1 cellular context compared by ENCODE assay signal in the genomic region with DNA sequence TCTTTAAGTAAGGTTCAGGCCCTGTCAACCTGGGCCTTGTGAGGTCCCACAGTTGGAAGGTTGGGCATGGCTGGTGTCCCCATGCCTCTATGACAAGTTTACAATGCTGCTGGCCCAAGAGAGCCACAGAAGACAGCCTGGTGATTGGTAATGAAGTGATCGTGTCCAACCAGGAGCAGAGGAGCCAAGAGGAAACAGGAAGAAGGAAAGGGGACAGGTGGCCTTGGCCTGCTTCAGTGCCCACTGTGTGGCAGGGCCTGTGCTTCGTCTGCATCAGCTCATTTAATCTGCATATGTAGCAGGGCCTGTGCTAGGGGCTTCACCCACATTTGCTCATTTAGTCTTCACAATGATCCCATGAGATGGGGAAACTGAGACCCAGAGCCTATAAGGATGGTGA.
TF ChIP-seq lines count a peak whose summit lies in the region.

No MANE protein-coding gene starts in this region.

TF ChIP-seq in H1, 55 proteins besides CTCF, POLR2A, EP300 and RAD21:
- TF ChIP-seq SIN3A (conservative IDR thresholded peaks at IDR 0.05 in 1 of 2, IDR thresholded peaks at IDR 0.05 in 1 of 2; ENCODE audit: low read depth in 1 of 2, low read length in 2 of 2) = no peak
- no peak for TF ChIP-seq SP4 (IDR thresholded peaks at IDR 0.05; ENCODE audit: low read length)
- TF ChIP-seq KDM5A (IDR thresholded peaks at IDR 0.05; ENCODE audit: low read length) = no peak
- no peak for TF ChIP-seq CBX8 (IDR thresholded peaks at IDR 0.05; ENCODE audit: borderline replicate concordance, low read depth, low read length)
- TF ChIP-seq CTBP2 (IDR thresholded peaks at IDR 0.05; ENCODE audit: borderline replicate concordance, insufficient read depth, insufficient read length, low read length) = no peak
- TF ChIP-seq CEBPB (IDR thresholded peaks at IDR 0.05; ENCODE audit: low read depth, low read length) = no peak
- TF ChIP-seq ASH2L (IDR thresholded peaks at IDR 0.05; ENCODE audit: low read length) = no peak
- TF ChIP-seq HDAC2 (IDR thresholded peaks at IDR 0.05; ENCODE audit: borderline replicate concordance in 1 of 2, low read depth in 2 of 2, low read length in 2 of 2) = no peak
- TF ChIP-seq SIRT6 (IDR thresholded peaks at IDR 0.05; ENCODE audit: low read length) = no peak
- no peak for TF ChIP-seq NRF1 (IDR thresholded peaks at IDR 0.05; ENCODE audit: low read depth, low read length)
- TF ChIP-seq TAF1 (IDR thresholded peaks at IDR 0.05; ENCODE audit: low read depth, low read length) = no peak
- no peak for TF ChIP-seq KDM4A (IDR thresholded peaks at IDR 0.05; ENCODE audit: low read depth, low read length, severe bottlenecking)
- TF ChIP-seq POLR2AphosphoS5 (IDR thresholded peaks at IDR 0.05; ENCODE audit: low read depth, low read length) = no peak
- TF ChIP-seq YY1 (IDR thresholded peaks at IDR 0.05; ENCODE audit: low read depth, low read length) = no peak
- no peak for TF ChIP-seq ZNF274 (IDR thresholded peaks at IDR 0.05; ENCODE audit: borderline replicate concordance, extremely low read depth, low read length)
